Comparison of ENCODE assay signal across 16 cellular contexts in genomic region chr2:207784898-207785297, GRCh38. TPM values are rescaled to one million over a fixed set of nuclear protein-coding genes. Genes with fewer than 3 reads are reported as not detected.
A peak's percentile ranks its signal among the peaks of the same experiment; 100 is the strongest.
DNase-seq lines count a peak whose midpoint lies in the region; FAIRE-seq and TF ChIP-seq lines count a peak whose summit lies in the region.
"Had no signal": no experiment of that assay in that cellular context is flagged by ENCODE, and none has a peak within 500 bp of the region (broad histone marks: within the 10 kb centered on the region; RNA-seq: fewer than 3 reads in every experiment).

No MANE protein-coding gene starts in this region.

- H3K4me3 Mint-ChIP-seq in endodermal cell: no peak overlapping the region
- H3K4me3 Mint-ChIP-seq: CD4-positive, alpha-beta memory T cell; H9 had no signal

- H3K27ac ChIP-seq in H1 (ENCODE audit: low read depth, low read length) (no peak overlapping the region), endodermal cell (ENCODE audit: low read depth, low read length) (no peak overlapping the region)
- H3K27ac ChIP-seq: BLaER1, SJCRH30 had no signal

- intact Hi-C loops in cardiac septum (cut with DNase I): no loop called here

- H4K91ac ChIP-seq in H1 (replicated peaks; ENCODE audit: insufficient read length, low read length): no peak overlapping the region

- H3K4me1 Mint-ChIP-seq in endodermal cell: peaks cover 38% of the 10 kb centered on the region
- H3K4me1 Mint-ChIP-seq: CD4-positive, alpha-beta memory T cell had no signal

- H3K14ac ChIP-seq in H1 (ENCODE audit: insufficient read length): no peak overlapping the region

- no peaks in the 10 kb centered on the region for H3K79me1 ChIP-seq in H1 (ENCODE audit: low read depth, low read length)

- no peak for FAIRE-seq in H1 (lab: Jason Lieb, UNC)

- 91% methylated on average over 5 of the region's 5 CpGs; no CpG with 5 or more reads in 1 of the 2 experiments for WGBS in H1 (ENCODE audit: extremely low coverage in 1 of 2, insufficient coverage in 1 of 2, insufficient read length in 1 of 2, insufficient replicate concordance in 2 of 2, low coverage in 1 of 2, low lambda C conversion rate in 2 of 2, missing lambda C conversion rate in 1 of 2), 2 experiments
- WGBS in endodermal cell (ENCODE audit: insufficient coverage in 1 of 2, insufficient read length in 1 of 2), 2 experiments: 92 to 93% methylated on average over 3 to 5 of the region's 5 CpGs

- POLR2A ChIA-PET in H1 (lab: Charles Lee; ENCODE audit: partially characterized antibody): no interaction called here

- peak overlapping the region; percentile 97; the same call in 1 of the 2 replicates for H2AK5ac ChIP-seq in H1 (ENCODE audit: low read depth, low read length)

- no peaks in the 10 kb centered on the region for H3K36me3 Mint-ChIP-seq in endodermal cell (ENCODE audit: low read depth)
- H3K36me3 Mint-ChIP-seq: CD4-positive, alpha-beta memory T cell had no signal

- H3K9me3 ChIP-seq in H1 (ENCODE audit: insufficient read depth in 2 of 2, low read depth in 1 of 2, low read length in 1 of 2) (no peaks in the 10 kb centered on the region), endodermal cell (ENCODE audit: control insufficient read depth, low read length) (no peaks in the 10 kb centered on the region)
- H3K9me3 ChIP-seq: BLaER1, SJCRH30 had no signal

- no peak overlapping the region for H3K4ac ChIP-seq in H1 (replicated peaks; ENCODE audit: insufficient read length, low read depth, low read length)

- H4K20me1 ChIP-seq in H1 (replicated peaks in 1 of 2; ENCODE audit: control insufficient read depth in 1 of 2, insufficient read depth in 2 of 2, low read length in 2 of 2): no peaks in the 10 kb centered on the region
- H4K20me1 ChIP-seq: BLaER1 had no signal

- no peaks in the 10 kb centered on the region for H3K23me2 ChIP-seq in H1 (ENCODE audit: low read depth, low read length)

- H3K27ac Mint-ChIP-seq in endodermal cell: no peak overlapping the region
- H3K27ac Mint-ChIP-seq: H9 had no signal

- H3K56ac ChIP-seq in H1 (replicated peaks; ENCODE audit: insufficient read length, low read depth, low read length): no peak overlapping the region

- no peak overlapping the region for H4K8ac ChIP-seq in H1 (ENCODE audit: extremely low read depth, insufficient read depth, low read length)

- CTCF ChIA-PET in H1 (lab: Charles Lee; ENCODE audit: partially characterized antibody): interaction anchor here (0.7 to 1.2 kb wide), 3 partner anchors 9 to 42 kb away, joined by 3 to 6 read pairs (median 3); no protein-coding TSS in a partner anchor

- H3K9ac ChIP-seq in H1 (replicated peaks in 1 of 4; ENCODE audit: extremely low read depth in 1 of 4, low read depth in 3 of 4, low read length in 3 of 4) (no peak overlapping the region), endodermal cell (ENCODE audit: extremely low read depth, low read length, poor library complexity, severe bottlenecking) (no peak overlapping the region)
- H3K9ac ChIP-seq: BLaER1 had no signal

- TF ChIP-seq RAD21 in H1 (IDR thresholded peaks at IDR 0.05 in 1 of 2, conservative IDR thresholded peaks at IDR 0.05 in 1 of 2; ENCODE audit: low read depth in 2 of 2, low read length in 2 of 2): no peak

- DNase-seq in HT-29 (ENCODE audit: low spot score) (peak; percentile 70), LoVo (ENCODE audit: low spot score) (peak; percentile 37), H1 (ENCODE audit: low read depth in 1 of 2, low spot score in 2 of 2) (no peak), mucosa of gallbladder (ENCODE audit: low spot score) (peak; percentile 22), endodermal cell (no peak), cardiac septum (ENCODE audit: low spot score) (no peak), activated gamma-delta T cell treated with Interleukin-2 at 50 U/mL for 16 hours (no peak)
- DNase-seq: CD4-positive, alpha-beta memory T cell; GF-D8; H9; NCI-H1417; NCI-H187 treated with DMSO at 0.1 percent for 48 hours; NCI-H226; NCI-H524 treated with DMSO at 0.1 percent for 48 hours; SJCRH30 had no signal

- no peak overlapping the region for H4K5ac ChIP-seq in H1 (ENCODE audit: insufficient read length, low read depth, low read length)

- H3K4me3 ChIP-seq in H1 (ENCODE audit: extremely low read depth in 1 of 4, insufficient read depth in 2 of 4, low read depth in 3 of 4, low read length in 4 of 4): no peak overlapping the region
- no peak overlapping the region for H3K4me3 ChIP-seq in endodermal cell (ENCODE audit: low read length)
- H3K4me3 ChIP-seq: BLaER1, SJCRH30 had no signal

- no peak overlapping the region for H3K18ac ChIP-seq in H1 (ENCODE audit: extremely low read depth, low read length)

- H2BK20ac ChIP-seq in H1 (ENCODE audit: low read length): 0 out of 2 replicates have a peak overlapping the region, but pooled peaks have one; percentile 55

- peak overlapping the region; percentile 53; the same call in 1 of the 2 replicates for H2BK15ac ChIP-seq in H1 (ENCODE audit: low read length)

- H3K23ac ChIP-seq in H1 (ENCODE audit: insufficient read length): no peak overlapping the region

- H3K27me3 Mint-ChIP-seq in endodermal cell (ENCODE audit: insufficient read depth): no peaks in the 10 kb centered on the region

- TF ChIP-seq POLR2A in H1 (IDR thresholded peaks at IDR 0.05; ENCODE audit: control extremely low read depth in 1 of 2, low read depth in 2 of 2, low read length in 2 of 2): no peak

- H2BK12ac ChIP-seq in H1 (ENCODE audit: low read depth, low read length): no peak overlapping the region

- no peak overlapping the region for H2BK120ac ChIP-seq in H1 (replicated peaks; ENCODE audit: low read depth, low read length)

- H3K36me3 ChIP-seq in H1 (ENCODE audit: control insufficient read depth in 2 of 4, insufficient read depth in 4 of 4, low read length in 3 of 4) (no peaks in the 10 kb centered on the region), endodermal cell (ENCODE audit: control insufficient read depth, insufficient read depth, low read length) (no peaks in the 10 kb centered on the region)
- H3K36me3 ChIP-seq: BLaER1, SJCRH30 had no signal

- no peaks in the 10 kb centered on the region for H3K9me3 Mint-ChIP-seq in endodermal cell
- H3K9me3 Mint-ChIP-seq: CD4-positive, alpha-beta memory T cell; H9 had no signal

- H3K27me3 ChIP-seq in H1 (replicated peaks in 1 of 4; ENCODE audit: control insufficient read depth in 3 of 4, extremely low read depth in 1 of 4, insufficient read depth in 3 of 4, low read length in 3 of 4): no peaks in the 10 kb centered on the region
- H3K27me3 ChIP-seq in endodermal cell (ENCODE audit: control insufficient read depth, insufficient read depth, low read length, poor library complexity, severe bottlenecking): no peaks in the 10 kb centered on the region
- H3K27me3 ChIP-seq: BLaER1, SJCRH30 had no signal

- H3K4me2 ChIP-seq in H1 (ENCODE audit: insufficient read depth in 1 of 2, low read depth in 2 of 2, low read length in 2 of 2): no peak overlapping the region
- H3K4me2 ChIP-seq: BLaER1 had no signal

- no peak for TF ChIP-seq CTCF in H1 (IDR thresholded peaks at IDR 0.05; ENCODE audit: control extremely low read depth in 1 of 3, insufficient read depth in 1 of 3, low read depth in 1 of 3, low read length in 3 of 3)
- no peak for TF ChIP-seq CTCF in endodermal cell (conservative IDR thresholded peaks at IDR 0.05)

- H2BK5ac ChIP-seq in H1 (ENCODE audit: low read depth, low read length): no peak overlapping the region

- no peak for TF ChIP-seq EP300 in H1 (IDR thresholded peaks at IDR 0.05; ENCODE audit: borderline replicate concordance in 1 of 2, low read depth in 2 of 2, low read length in 2 of 2)

- no peak overlapping the region for H2AFZ ChIP-seq in H1 (ENCODE audit: low read length)

- no peaks in the 10 kb centered on the region for H3K79me2 ChIP-seq in H1 (ENCODE audit: control insufficient read depth in 1 of 2, insufficient read depth in 2 of 2, low read length in 2 of 2)

- H3K4me1 ChIP-seq in H1 (replicated peaks in 1 of 4; ENCODE audit: control insufficient read depth in 3 of 4, insufficient read depth in 4 of 4, low read length in 3 of 4): peaks cover 0 to 3% (median under 1%) of the 10 kb centered on the region in 4 experiments; a peak in 2 of 7 replicates
- peaks cover 10% of the 10 kb centered on the region for H3K4me1 ChIP-seq in endodermal cell (ENCODE audit: control insufficient read depth, insufficient read depth, low read length)
- H3K4me1 ChIP-seq: BLaER1, SJCRH30 had no signal

TF ChIP-seq in H1, 55 proteins besides CTCF, POLR2A, EP300 and RAD21 (continues in another document):
- no peak for TF ChIP-seq JUND (IDR thresholded peaks at IDR 0.05; ENCODE audit: low read length)
- no peak for TF ChIP-seq BACH1 (IDR thresholded peaks at IDR 0.05; ENCODE audit: low read length)
- no peak for TF ChIP-seq POLR2AphosphoS5 (IDR thresholded peaks at IDR 0.05; ENCODE audit: low read depth, low read length)
- no peak for TF ChIP-seq RXRA (IDR thresholded peaks at IDR 0.05; ENCODE audit: insufficient read depth, low read depth, low read length)
- TF ChIP-seq SP4 (IDR thresholded peaks at IDR 0.05; ENCODE audit: low read length): no peak
- TF ChIP-seq USF2 (IDR thresholded peaks at IDR 0.05; ENCODE audit: low read length): no peak
- no peak for TF ChIP-seq SRF (IDR thresholded peaks at IDR 0.05; ENCODE audit: low read depth, low read length)
- TF ChIP-seq PHF8 (conservative IDR thresholded peaks at IDR 0.05; ENCODE audit: low read depth, low read length): no peak
- TF ChIP-seq MAFK (IDR thresholded peaks at IDR 0.05; ENCODE audit: low read depth, low read length): no peak
- TF ChIP-seq CEBPB (IDR thresholded peaks at IDR 0.05; ENCODE audit: low read depth, low read length): no peak

RNA-seq across cellular contexts. Expression of gene FZD5, which starts 15.2 kb away (rescaled TPM):
- total RNA-seq in HT-29 (2014; rRNA removed; shearing (Covaris generic)): 24.0 and 29.2 TPM in 2 replicates
- 55.2 and 56.6 TPM in 2 replicates for total RNA-seq in H1 (2021; fragmentation: NEBNext Ultra II Directional; extraction: Animal tissue kit (Norgen Biotek cat#: 25700))
- polyA plus RNA-seq in H1 (2011; rRNA removed): 13.4 and 20.2 TPM in 2 replicates
- polyA plus RNA-seq in H1 (2011; cell fraction: cytosol; rRNA removed): 15.8 TPM
- 21.3 TPM for polyA plus RNA-seq in H1 (2011; cell fraction: nucleus; rRNA removed)
- 14.2 to 20.0 TPM (median 15.9 TPM) in 4 replicates for polyA plus RNA-seq in H1 (2012, experiment 1 of 2)
- 4.5 TPM for polyA plus RNA-seq in H1 (2012, experiment 2 of 2)
- polyA plus RNA-seq in H1 (2013, experiment 1 of 2): 33.6 TPM
- 37.1 TPM for polyA plus RNA-seq in H1 (2013, experiment 2 of 2)
- 30.0 and 33.0 TPM in 2 replicates for polyA minus RNA-seq in H1 (2011; rRNA and poly(A)+ RNA removed)
- 44.0 TPM for polyA minus RNA-seq in H1 (2011; cell fraction: cytosol; rRNA and poly(A)+ RNA removed)
- 60.7 TPM for polyA minus RNA-seq in H1 (2011; cell fraction: nucleus; rRNA and poly(A)+ RNA removed)
- total RNA-seq in mucosa of gallbladder: 31.0 TPM
- 1,000 to 10,000 TPM; 1,055 to 1,188 TPM for total RNA-seq in endodermal cell
- 95.5 TPM for polyA plus RNA-seq in endodermal cell (2013, experiment 1 of 2)
- 122 TPM for polyA plus RNA-seq in endodermal cell (2013, experiment 2 of 2)
- total RNA-seq in cardiac septum: 3.7 TPM

Comparison
In these comparisons a context has a peak if more than half of its experiments do, and no peak if none do; other contexts are left out.
1. DNase-seq: peak in HT-29 (single experiment), LoVo (single experiment) and mucosa of gallbladder (single experiment); none in H1 (0 of 2), endodermal cell (single experiment), cardiac septum (single experiment) and activated gamma-delta T cell treated with Interleukin-2 at 50 U/mL for 16 hours (single experiment).
2. RNA of gene FZD5, which starts 15.2 kb away (total RNA-seq): 1,055 to 1,188 TPM in endodermal cell; 55.2 to 56.6 TPM in H1, 31.0 TPM in mucosa of gallbladder (single experiment), 24.0 to 29.2 TPM in HT-29 and 3.7 TPM in cardiac septum (single experiment); every median in the first group is over 10 times any median in the second.